20 cellular contexts compared by ENCODE assay signal in genomic region chr5:142683116-142683515, GRCh38. TPM values are rescaled to one million over a fixed set of nuclear protein-coding genes. Genes with fewer than 3 reads are reported as not detected.
"Had no signal": no experiment of that assay in that cellular context is flagged by ENCODE, and none has a peak within 500 bp of the region (broad histone marks: within the 10 kb centered on the region; RNA-seq: fewer than 3 reads in every experiment).

No MANE protein-coding gene starts in this region.

- H3K27ac ChIP-seq: colonic mucosa, neural progenitor cell, ovary, suprapubic skin had no signal

- ATAC-seq: left ventricle myocardium superior; natural killer cell treated with Interleukin-12 subunit alpha and Interleukin-12 subunit beta and Interleukin-15 and Interleukin-18, amount 100 ng/mL, for 72 hours; right cardiac atrium had no signal

- H3K9me3 ChIP-seq: colonic mucosa, ovary, suprapubic skin, tibial artery had no signal

- H3K4me3 ChIP-seq: colonic mucosa, lung, neural progenitor cell, ovary, suprapubic skin, tibial artery had no signal

- DNase-seq: cerebellar nuclear complex; colonic mucosa; effector CD8-positive, alpha-beta T cell; foreskin melanocyte; head of caudate nucleus; hypothalamus; left ventricle myocardium superior; mesenchymal stem cell; midbrain; nucleus accumbens; ovary; right cardiac atrium; stimulated activated CD4-positive, alpha-beta T cell treated with anti-CD3 and anti-CD28 coated beads, Interleukin-12 subunit alpha, Interleukin-12 subunit beta, amount 100 ng/mL, for 4 hours; stimulated activated naive CD4-positive, alpha-beta T cell treated with Interleukin-2 at 50 U/mL for 16 hours; tibial artery had no signal

- H3K27ac Mint-ChIP-seq: natural killer cell treated with Interleukin-12 subunit alpha and Interleukin-12 subunit beta and Interleukin-15 and Interleukin-18, amount 100 ng/mL, for 72 hours; neural progenitor cell had no signal

- H3K4me3 Mint-ChIP-seq: natural killer cell treated with Interleukin-12 subunit alpha and Interleukin-12 subunit beta and Interleukin-15 and Interleukin-18, amount 100 ng/mL, for 72 hours; neural progenitor cell had no signal

- H3K4me1 ChIP-seq: colonic mucosa had no signal

- H3K36me3 ChIP-seq: colonic mucosa, neural progenitor cell, ovary, suprapubic skin, tibial artery had no signal

- H3K36me3 Mint-ChIP-seq: natural killer cell treated with Interleukin-12 subunit alpha and Interleukin-12 subunit beta and Interleukin-15 and Interleukin-18, amount 100 ng/mL, for 72 hours; neural progenitor cell had no signal

- H3K9me3 Mint-ChIP-seq: natural killer cell treated with Interleukin-12 subunit alpha and Interleukin-12 subunit beta and Interleukin-15 and Interleukin-18, amount 100 ng/mL, for 72 hours had no signal

- H3K27me3 ChIP-seq: colonic mucosa, neural progenitor cell, ovary, suprapubic skin, tibial artery had no signal

RNA-seq across cellular contexts. Expression of gene FGF1, which starts 2.8 kb away (rescaled TPM):
- total RNA-seq: natural killer cell treated with Interleukin-12 subunit alpha and Interleukin-12 subunit beta and Interleukin-15 and Interleukin-18, amount 100 ng/mL, for 72 hours; ureter had no signal
